ENCODE assay signal across 10 cellular contexts in genomic region chr2:42049411-42050349, GRCh38. TPM values are rescaled to one million over a fixed set of nuclear protein-coding genes. Genes with fewer than 3 reads are reported as not detected.
DNase-seq lines count a peak whose midpoint lies in the region; ATAC-seq and TF ChIP-seq lines count a peak whose summit lies in the region.
"Had no signal": no experiment of that assay in that cellular context is flagged by ENCODE, and none has a peak within 500 bp of the region (broad histone marks: within the 10 kb centered on the region; RNA-seq: fewer than 3 reads in every experiment).

No MANE protein-coding gene starts in this region.

- H3K9me3 Mint-ChIP-seq in CD4-positive, alpha-beta T cell = no peaks in the 10 kb centered on the region

- TF ChIP-seq CTCF in CD4-positive, alpha-beta T cell (IDR thresholded peaks at IDR 0.05) = no peak

- peak overlapping the region; percentile 76 for H3K9ac ChIP-seq in iPS-15b (ENCODE audit: low read depth, low read length)
- H3K9ac ChIP-seq in rectal smooth muscle tissue (ENCODE audit: low read length) = peak overlapping the region; percentile 63

- no peaks in the 10 kb centered on the region for H3K36me3 Mint-ChIP-seq in CD4-positive, alpha-beta T cell (ENCODE audit: low read depth)

- H3K9me3 ChIP-seq in CD4-positive, alpha-beta T cell (ENCODE audit: control insufficient read depth, low read length) = no peaks in the 10 kb centered on the region
- no peaks in the 10 kb centered on the region for H3K9me3 ChIP-seq in iPS-15b (ENCODE audit: control insufficient read depth, insufficient read depth, low read length)

- no peak for ATAC-seq in CD4-positive, alpha-beta T cell (ENCODE audit: poor library complexity)
- no peak for ATAC-seq in GM18858 (IDR thresholded peaks at IDR 0.05; ENCODE audit: unreplicated experiment)

- no peak for DNase-seq in CD4-positive, alpha-beta T cell
- no peak for DNase-seq in DMS114 treated with DMSO at 0.1 percent for 48 hours (lab: John Stamatoyannopoulos, UW; ENCODE audit: unreplicated experiment)
- no peak for DNase-seq in retina
- DNase-seq in activated CD4-positive, CD25-positive, alpha-beta regulatory T cell (lab: John Stamatoyannopoulos, UW) = no peak
- DNase-seq: GDM1; NK-92 treated with Interleukin-12 subunit alpha and Interleukin-12 subunit beta, amount 100 ng/mL, for 24 hours had no signal

- intact Hi-C loops in CD4-positive, alpha-beta T cell (cut with DNase I, micrococcal nuclease) = no loop called here

- H3K4me1 ChIP-seq in iPS-15b (ENCODE audit: control insufficient read depth, insufficient read depth, low read length) = peaks cover 30% of the 10 kb centered on the region
- peaks cover 38% of the 10 kb centered on the region for H3K4me1 ChIP-seq in rectal smooth muscle tissue (ENCODE audit: control insufficient read depth, insufficient read depth, low read length)

- CTCF ChIA-PET in CD4-positive, alpha-beta T cell (lab: Charles Lee) = no interaction called here

- H3K4me3 ChIP-seq in iPS-15b (ENCODE audit: low read depth, low read length) (peak overlapping the region; percentile 84), rectal smooth muscle tissue (ENCODE audit: low read length) (peak overlapping the region; percentile 85)

- no peak overlapping the region for H3K27ac Mint-ChIP-seq in CD4-positive, alpha-beta T cell

- no peak overlapping the region for H3K27ac ChIP-seq in CD4-positive, alpha-beta T cell (ENCODE audit: low read depth, low read length)
- H3K27ac ChIP-seq in angular gyrus (ENCODE audit: low read depth, low read length) (peak overlapping the region; percentile 3), rectal smooth muscle tissue (ENCODE audit: low read depth, low read length) (peak overlapping the region; percentile 94)

- POLR2A ChIA-PET in CD4-positive, alpha-beta T cell (lab: Charles Lee) = no interaction called here

- H3K27me3 ChIP-seq in CD4-positive, alpha-beta T cell (ENCODE audit: control insufficient read depth, insufficient read depth, low read length) = peaks cover 51% of the 10 kb centered on the region
- H3K27me3 ChIP-seq in iPS-15b (ENCODE audit: control insufficient read depth, insufficient read depth, low read length) (peaks cover 11% of the 10 kb centered on the region), rectal smooth muscle tissue (ENCODE audit: control insufficient read depth, insufficient read depth, low read length) (peaks cover 5% of the 10 kb centered on the region)

- peaks cover 72% of the 10 kb centered on the region for H3K27me3 Mint-ChIP-seq in CD4-positive, alpha-beta T cell

- peak overlapping the region; percentile 76 for H3K4me3 Mint-ChIP-seq in CD4-positive, alpha-beta T cell

- peaks cover 5% of the 10 kb centered on the region for H3K4me1 Mint-ChIP-seq in CD4-positive, alpha-beta T cell (ENCODE audit: low read depth)

- H3K36me3 ChIP-seq in iPS-15b (ENCODE audit: control insufficient read depth, insufficient read depth, low read length) (peaks cover 14% of the 10 kb centered on the region), rectal smooth muscle tissue (ENCODE audit: control insufficient read depth, insufficient read depth, low read length) (no peaks in the 10 kb centered on the region)

RNA-seq across cellular contexts. Expression of gene PKDCC, which starts 1.9 kb away (rescaled TPM):
- not detected for total RNA-seq in CD4-positive, alpha-beta T cell
